In the genomic region with DNA sequence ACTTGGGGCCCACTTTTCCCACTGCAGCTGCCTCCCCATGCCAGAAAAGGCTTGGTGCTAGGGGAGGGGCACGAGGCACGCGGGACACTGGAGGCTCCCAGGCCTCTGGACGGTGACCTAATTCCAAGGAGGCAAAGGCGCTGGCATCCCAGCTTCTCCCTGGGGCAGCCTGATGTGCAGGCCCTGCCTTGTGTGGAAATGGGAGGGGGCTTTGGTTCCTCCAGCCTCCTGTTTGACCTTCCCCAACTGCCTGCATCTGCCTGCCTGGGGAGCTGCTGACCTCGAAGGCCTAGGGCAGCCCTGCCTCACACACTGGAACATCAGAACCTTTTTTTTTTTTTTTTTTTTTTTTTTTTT, we compare ENCODE assay signal across 1 cellular context.
TF ChIP-seq lines count a peak whose summit lies in the region.

No MANE protein-coding gene starts in this region.

TF ChIP-seq in SK-N-SH, 30 proteins besides CTCF, POLR2A, EP300 and RAD21 (continued from another document):
- TF ChIP-seq, protein P1, sequence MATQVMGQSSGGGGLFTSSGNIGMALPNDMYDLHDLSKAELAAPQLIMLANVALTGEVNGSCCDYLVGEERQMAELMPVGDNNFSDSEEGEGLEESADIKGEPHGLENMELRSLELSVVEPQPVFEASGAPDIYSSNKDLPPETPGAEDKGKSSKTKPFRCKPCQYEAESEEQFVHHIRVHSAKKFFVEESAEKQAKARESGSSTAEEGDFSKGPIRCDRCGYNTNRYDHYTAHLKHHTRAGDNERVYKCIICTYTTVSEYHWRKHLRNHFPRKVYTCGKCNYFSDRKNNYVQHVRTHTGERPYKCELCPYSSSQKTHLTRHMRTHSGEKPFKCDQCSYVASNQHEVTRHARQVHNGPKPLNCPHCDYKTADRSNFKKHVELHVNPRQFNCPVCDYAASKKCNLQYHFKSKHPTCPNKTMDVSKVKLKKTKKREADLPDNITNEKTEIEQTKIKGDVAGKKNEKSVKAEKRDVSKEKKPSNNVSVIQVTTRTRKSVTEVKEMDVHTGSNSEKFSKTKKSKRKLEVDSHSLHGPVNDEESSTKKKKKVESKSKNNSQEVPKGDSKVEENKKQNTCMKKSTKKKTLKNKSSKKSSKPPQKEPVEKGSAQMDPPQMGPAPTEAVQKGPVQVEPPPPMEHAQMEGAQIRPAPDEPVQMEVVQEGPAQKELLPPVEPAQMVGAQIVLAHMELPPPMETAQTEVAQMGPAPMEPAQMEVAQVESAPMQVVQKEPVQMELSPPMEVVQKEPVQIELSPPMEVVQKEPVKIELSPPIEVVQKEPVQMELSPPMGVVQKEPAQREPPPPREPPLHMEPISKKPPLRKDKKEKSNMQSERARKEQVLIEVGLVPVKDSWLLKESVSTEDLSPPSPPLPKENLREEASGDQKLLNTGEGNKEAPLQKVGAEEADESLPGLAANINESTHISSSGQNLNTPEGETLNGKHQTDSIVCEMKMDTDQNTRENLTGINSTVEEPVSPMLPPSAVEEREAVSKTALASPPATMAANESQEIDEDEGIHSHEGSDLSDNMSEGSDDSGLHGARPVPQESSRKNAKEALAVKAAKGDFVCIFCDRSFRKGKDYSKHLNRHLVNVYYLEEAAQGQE (IDR thresholded peaks at IDR 0.05; ENCODE audit: low read depth, low read length): no peak
- TF ChIP-seq, protein P2, sequence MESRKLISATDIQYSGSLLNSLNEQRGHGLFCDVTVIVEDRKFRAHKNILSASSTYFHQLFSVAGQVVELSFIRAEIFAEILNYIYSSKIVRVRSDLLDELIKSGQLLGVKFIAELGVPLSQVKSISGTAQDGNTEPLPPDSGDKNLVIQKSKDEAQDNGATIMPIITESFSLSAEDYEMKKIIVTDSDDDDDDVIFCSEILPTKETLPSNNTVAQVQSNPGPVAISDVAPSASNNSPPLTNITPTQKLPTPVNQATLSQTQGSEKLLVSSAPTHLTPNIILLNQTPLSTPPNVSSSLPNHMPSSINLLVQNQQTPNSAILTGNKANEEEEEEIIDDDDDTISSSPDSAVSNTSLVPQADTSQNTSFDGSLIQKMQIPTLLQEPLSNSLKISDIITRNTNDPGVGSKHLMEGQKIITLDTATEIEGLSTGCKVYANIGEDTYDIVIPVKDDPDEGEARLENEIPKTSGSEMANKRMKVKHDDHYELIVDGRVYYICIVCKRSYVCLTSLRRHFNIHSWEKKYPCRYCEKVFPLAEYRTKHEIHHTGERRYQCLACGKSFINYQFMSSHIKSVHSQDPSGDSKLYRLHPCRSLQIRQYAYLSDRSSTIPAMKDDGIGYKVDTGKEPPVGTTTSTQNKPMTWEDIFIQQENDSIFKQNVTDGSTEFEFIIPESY (IDR thresholded peaks at IDR 0.05; ENCODE audit: borderline replicate concordance, low read depth): no peak
- TF ChIP-seq POLR2AphosphoS5 (IDR thresholded peaks at IDR 0.05; ENCODE audit: low read depth, low read length) (no peak), MEF2A (IDR thresholded peaks at IDR 0.05; ENCODE audit: borderline replicate concordance, low read depth) (no peak), USF2 (IDR thresholded peaks at IDR 0.05; ENCODE audit: borderline replicate concordance, low read depth, low read length) (no peak), TCF12 (IDR thresholded peaks at IDR 0.05) (no peak)
